In the genomic region with DNA sequence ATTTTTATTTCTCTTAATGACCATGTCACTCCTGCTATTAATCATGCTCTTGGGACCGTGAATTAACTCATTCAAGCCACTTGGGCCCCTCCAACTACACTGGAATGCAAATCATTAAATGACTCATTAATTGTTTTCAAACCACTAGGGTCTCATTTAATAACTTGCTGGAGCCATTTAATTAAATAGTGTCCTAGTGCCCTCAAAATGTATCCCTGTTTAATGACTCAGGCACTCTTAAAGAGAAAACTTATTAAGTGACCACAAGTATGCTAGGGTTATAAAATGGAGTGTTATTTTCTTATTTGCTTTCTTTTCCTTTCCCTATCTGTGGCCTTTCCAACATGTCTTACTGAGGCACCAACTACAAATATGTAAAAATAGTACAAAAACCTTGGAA, we compare ENCODE assay signal across 17 cellular contexts.
A peak's percentile ranks its signal among the peaks of the same experiment; 100 is the strongest.
DNase-seq lines count a peak whose midpoint lies in the region; ATAC-seq and TF ChIP-seq lines count a peak whose summit lies in the region.
"Had no signal": no experiment of that assay in that cellular context is flagged by ENCODE, and none has a peak within 500 bp of the region (broad histone marks: within the 10 kb centered on the region; RNA-seq: fewer than 3 reads in every experiment).

No MANE protein-coding gene starts in this region.

- no peak for TF ChIP-seq POLR2A in right lobe of liver (IDR thresholded peaks at IDR 0.05)

- no peaks in the 10 kb centered on the region for H3K27me3 Mint-ChIP-seq in nephron (ENCODE audit: low read depth)
- H3K27me3 Mint-ChIP-seq in activated CD8-positive, alpha-beta T cell treated with anti-CD3 and anti-CD28 coated beads for 36 hours = no peaks in the 10 kb centered on the region

- H3K27ac Mint-ChIP-seq in nephron = peak overlapping the region; percentile 78 to 90 (median 84)
- H3K27ac Mint-ChIP-seq in activated CD8-positive, alpha-beta T cell treated with anti-CD3 and anti-CD28 coated beads for 36 hours = no peak overlapping the region
- H3K27ac Mint-ChIP-seq: CD8-positive, alpha-beta T cell; GM23338 had no signal

- intact Hi-C loops in right lobe of liver (cut with DNase I) = no loop called here
- intact Hi-C loops in activated CD8-positive, alpha-beta T cell treated with anti-CD3 and anti-CD28 coated beads for 36 hours (cut with micrococcal nuclease) = no loop called here

- peaks cover 5% of the 10 kb centered on the region for H3K36me3 Mint-ChIP-seq in nephron (ENCODE audit: low read depth)
- no peaks in the 10 kb centered on the region for H3K36me3 Mint-ChIP-seq in activated CD8-positive, alpha-beta T cell treated with anti-CD3 and anti-CD28 coated beads for 36 hours (ENCODE audit: low read depth)
- H3K36me3 Mint-ChIP-seq: CD8-positive, alpha-beta T cell had no signal

- peaks cover 2% of the 10 kb centered on the region for H3K9me3 Mint-ChIP-seq in nephron
- peaks cover 2% of the 10 kb centered on the region for H3K9me3 Mint-ChIP-seq in activated CD8-positive, alpha-beta T cell treated with anti-CD3 and anti-CD28 coated beads for 36 hours
- H3K9me3 Mint-ChIP-seq: CD8-positive, alpha-beta T cell had no signal

- no peak for ATAC-seq in right lobe of liver
- ATAC-seq in activated CD8-positive, alpha-beta T cell treated with anti-CD3 and anti-CD28 coated beads for 36 hours = no peak
- ATAC-seq: CD8-positive, alpha-beta T cell; GM23338 had no signal

- H3K27me3 ChIP-seq in right lobe of liver = no peaks in the 10 kb centered on the region

- TF ChIP-seq CTCF in nephron (IDR thresholded peaks at IDR 0.05; ENCODE audit: unreplicated experiment in 3 of 3) (no peak), right lobe of liver (IDR thresholded peaks at IDR 0.05) (no peak)
- TF ChIP-seq CTCF in activated CD8-positive, alpha-beta T cell treated with anti-CD3 and anti-CD28 coated beads for 36 hours (IDR thresholded peaks at IDR 0.05) = no peak

- H3K4me3 ChIP-seq in right lobe of liver = no peak overlapping the region
- H3K4me3 ChIP-seq: GM23338, PC-9, SK-N-MC had no signal

- peaks cover 35% of the 10 kb centered on the region for H3K4me1 Mint-ChIP-seq in nephron
- no peaks in the 10 kb centered on the region for H3K4me1 Mint-ChIP-seq in activated CD8-positive, alpha-beta T cell treated with anti-CD3 and anti-CD28 coated beads for 36 hours (ENCODE audit: low read depth)

- H3K9me3 ChIP-seq in right lobe of liver = no peaks in the 10 kb centered on the region

- CTCF ChIA-PET in activated CD8-positive, alpha-beta T cell treated with anti-CD3 and anti-CD28 coated beads for 36 hours (lab: Charles Lee) = no interaction called here

- DNase-seq in ACHN = peak; percentile 11
- peak; percentile 38 for DNase-seq in M059J (ENCODE audit: low read depth)
- DNase-seq in iris pigment epithelial cell (ENCODE audit: low read depth) = peak; percentile 12
- DNase-seq in right lobe of liver = no peak
- no peak for DNase-seq in iPS-NIHi11 (ENCODE audit: low spot score)
- no peak for DNase-seq in activated CD8-positive, alpha-beta T cell treated with anti-CD3 and anti-CD28 coated beads for 36 hours
- no peak for DNase-seq in ecto neural progenitor cell (ENCODE audit: low spot score)
- DNase-seq: CD8-positive, alpha-beta T cell; MV-4-11; NCI-H146; NCI-H2107; NCI-H446; PC-9 had no signal

- H3K27ac ChIP-seq in right lobe of liver = no peak overlapping the region
- H3K27ac ChIP-seq: HL-60, PC-9, SK-N-MC had no signal

- POLR2A ChIA-PET in activated CD8-positive, alpha-beta T cell treated with anti-CD3 and anti-CD28 coated beads for 36 hours (lab: Charles Lee) = no interaction called here

- 38% methylated on average over 1 of the region's 1 CpG for WGBS in right lobe of liver (ENCODE audit: insufficient coverage, low coverage, low lambda C conversion rate, missing lambda C conversion rate)

- H3K4me3 Mint-ChIP-seq in nephron = no peak overlapping the region
- no peak overlapping the region for H3K4me3 Mint-ChIP-seq in activated CD8-positive, alpha-beta T cell treated with anti-CD3 and anti-CD28 coated beads for 36 hours
- H3K4me3 Mint-ChIP-seq: CD8-positive, alpha-beta T cell; GM23338 had no signal

- H3K36me3 ChIP-seq in right lobe of liver = no peaks in the 10 kb centered on the region

- in situ Hi-C loops in ACHN (cut with HindIII; ENCODE audit: low pct_ligation_motif_present, low pct_unique_long_range_greater_than_20kb, low sequenced_read_pairs) = no loop called here

- H3K4me1 ChIP-seq in right lobe of liver = peaks cover 0 to 12% (median 0%) of the 10 kb centered on the region in 4 donors

Comparison
In these comparisons a context has a peak if more than half of its experiments do, and no peak if none do; other contexts are left out.
1. DNase-seq: peak in ACHN (single experiment), M059J (single experiment) and iris pigment epithelial cell (single experiment); none in right lobe of liver (0 of 3), iPS-NIHi11 (single experiment), activated CD8-positive, alpha-beta T cell treated with anti-CD3 and anti-CD28 coated beads for 36 hours (single experiment) and ecto neural progenitor cell (single experiment).